15 cellular contexts compared by ENCODE assay signal in genomic region chr13:32408296-32408998, GRCh38. TPM values are rescaled to one million over a fixed set of nuclear protein-coding genes. Genes with fewer than 3 reads are reported as not detected.
DNase-seq lines count a peak whose midpoint lies in the region; ATAC-seq lines count a peak whose summit lies in the region.
"Had no signal": no experiment of that assay in that cellular context is flagged by ENCODE, and none has a peak within 500 bp of the region (broad histone marks: within the 10 kb centered on the region; RNA-seq: fewer than 3 reads in every experiment).

No MANE protein-coding gene starts in this region.

- peaks cover 26% of the 10 kb centered on the region for H3K36me3 Mint-ChIP-seq in activated CD8-positive, alpha-beta memory T cell treated with anti-CD3 and anti-CD28 coated beads, Interleukin-2, amount 10 ng/mL, durations not matched to agents 7 days and 5 days
- H3K36me3 Mint-ChIP-seq in T-helper 17 cell (ENCODE audit: low read depth), result peaks cover 5% of the 10 kb centered on the region

- no peak for DNase-seq in activated CD8-positive, alpha-beta memory T cell treated with anti-CD3 and anti-CD28 coated beads, Interleukin-2, amount 10 ng/mL, durations not matched to agents 7 days and 5 days
- no peak for DNase-seq in activated CD8-positive, alpha-beta memory T cell treated with anti-CD3 and anti-CD28 coated beads, Interleukin-2, amount 50 U/mL, for 48 hours
- DNase-seq in T-helper 17 cell, result no peak
- peak; percentile 22 for DNase-seq in renal cortical epithelial cell (ENCODE audit: low read depth)
- DNase-seq in SIG-M5 treated with dmso at 0.1 percent for 504 hours (lab: John Stamatoyannopoulos, UW; ENCODE audit: unreplicated experiment), result no peak
- DNase-seq: Kasumi-1; mucosa of descending colon; NCI-H226; Peyer's patch; stimulated activated CD4-positive, alpha-beta T cell treated with anti-CD3 and anti-CD28 coated beads, Interleukin-4, amount 100 ng/mL, for 1 hour; stimulated activated naive CD4-positive, alpha-beta T cell treated with Interleukin-2 at 50 U/mL for 16 hours had no signal

- peak overlapping the region; percentile 69 for H3K27ac Mint-ChIP-seq in activated CD8-positive, alpha-beta memory T cell treated with anti-CD3 and anti-CD28 coated beads, Interleukin-2, amount 10 ng/mL, durations not matched to agents 7 days and 5 days
- H3K27ac Mint-ChIP-seq in T-helper 17 cell, result peak overlapping the region; percentile 84

- H3K4me3 Mint-ChIP-seq in activated CD8-positive, alpha-beta memory T cell treated with anti-CD3 and anti-CD28 coated beads, Interleukin-2, amount 10 ng/mL, durations not matched to agents 7 days and 5 days, result peak overlapping the region; percentile 26
- H3K4me3 Mint-ChIP-seq in T-helper 17 cell, result peak overlapping the region; percentile 84

- H3K27me3 Mint-ChIP-seq in activated CD8-positive, alpha-beta memory T cell treated with anti-CD3 and anti-CD28 coated beads, Interleukin-2, amount 10 ng/mL, durations not matched to agents 7 days and 5 days, result no peaks in the 10 kb centered on the region
- H3K27me3 Mint-ChIP-seq in T-helper 17 cell, result no peaks in the 10 kb centered on the region

- H3K4me1 Mint-ChIP-seq in activated CD8-positive, alpha-beta memory T cell treated with anti-CD3 and anti-CD28 coated beads, Interleukin-2, amount 10 ng/mL, durations not matched to agents 7 days and 5 days, result peaks cover 17% of the 10 kb centered on the region
- peaks cover 20% of the 10 kb centered on the region for H3K4me1 Mint-ChIP-seq in T-helper 17 cell

- CTCF ChIA-PET in activated CD8-positive, alpha-beta memory T cell treated with anti-CD3 and anti-CD28 coated beads, Interleukin-2, amount 10 ng/mL, durations not matched to agents 7 days and 5 days (lab: Charles Lee), result interaction anchor here (0.9 to 1.4 kb wide), 3 partner anchors 17 to 60 kb away, joined by 3 read pairs; no protein-coding TSS in a partner anchor

- no peaks in the 10 kb centered on the region for H3K9me3 Mint-ChIP-seq in activated CD8-positive, alpha-beta memory T cell treated with anti-CD3 and anti-CD28 coated beads, Interleukin-2, amount 10 ng/mL, durations not matched to agents 7 days and 5 days (ENCODE audit: low read depth)

- H3K9me3 ChIP-seq in T-helper 17 cell (ENCODE audit: control insufficient read depth, low read length, poor library complexity, severe bottlenecking), result no peaks in the 10 kb centered on the region
- H3K9me3 ChIP-seq: mucosa of descending colon, Peyer's patch, prostate gland had no signal

- peak; percentile 23 for ATAC-seq in activated CD8-positive, alpha-beta memory T cell treated with anti-CD3 and anti-CD28 coated beads, Interleukin-2, amount 10 ng/mL, durations not matched to agents 7 days and 5 days
- ATAC-seq in GM21381 (IDR thresholded peaks at IDR 0.05; ENCODE audit: unreplicated experiment), result peak; percentile 24
- no peak for ATAC-seq in T-helper 17 cell
- no peak for ATAC-seq in GM21825 (IDR thresholded peaks at IDR 0.05; ENCODE audit: unreplicated experiment)
- no peak for ATAC-seq in HG02981 (IDR thresholded peaks at IDR 0.05; ENCODE audit: unreplicated experiment)
- ATAC-seq: mucosa of descending colon had no signal

RNA-seq across cellular contexts. Expression of gene N4BP2L1, which starts 19.5 kb away (rescaled TPM):
- 10 to 100 TPM; 24.8 to 29.7 TPM for total RNA-seq in activated CD8-positive, alpha-beta memory T cell treated with anti-CD3 and anti-CD28 coated beads, Interleukin-2, amount 10 ng/mL, durations not matched to agents 7 days and 5 days
- total RNA-seq in T-helper 17 cell (10 to 100 TPM; 37.8 to 45.9 TPM), renal cortical epithelial cell (0.52 and 4.7 TPM in 2 replicates)

Comparison
In these comparisons a context has a peak if more than half of its experiments do, and no peak if none do; other contexts are left out.
1. ATAC-seq: peak in activated CD8-positive, alpha-beta memory T cell treated with anti-CD3 and anti-CD28 coated beads, Interleukin-2, amount 10 ng/mL, durations not matched to agents 7 days and 5 days (single experiment) and GM21381 (single experiment); none in T-helper 17 cell (single experiment), GM21825 (single experiment) and HG02981 (single experiment).